ENCODE assay signal across 1 cellular context in the genomic region with DNA sequence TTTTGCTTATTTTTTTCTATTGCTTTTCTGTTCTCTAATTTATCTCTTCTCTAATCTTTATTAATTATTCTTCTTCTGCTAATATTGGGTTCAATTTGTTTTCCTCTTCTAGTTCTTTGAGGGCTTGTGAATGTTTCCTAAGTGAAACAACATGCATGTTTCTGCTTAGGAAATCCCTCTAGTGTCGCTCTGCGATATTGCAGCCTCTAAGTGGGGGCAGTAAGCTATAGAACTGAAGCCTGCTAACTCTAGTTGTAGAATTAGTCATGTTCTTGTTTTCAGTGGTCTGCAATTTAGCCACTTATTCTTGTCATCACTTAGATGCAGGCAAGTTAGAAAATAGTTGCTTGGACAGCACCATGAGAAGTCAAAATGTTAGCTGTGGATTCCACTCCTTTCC.
TF ChIP-seq lines count a peak whose summit lies in the region.

No MANE protein-coding gene starts in this region.

TF ChIP-seq in GM23338, 12 proteins besides CTCF, POLR2A, EP300 and RAD21 (continued from another document):
- no peak for TF ChIP-seq REST (IDR thresholded peaks at IDR 0.05; ENCODE audit: unreplicated experiment)
- no peak for TF ChIP-seq NANOG (IDR thresholded peaks at IDR 0.05; ENCODE audit: borderline replicate concordance)
- TF ChIP-seq ZNF114 (CRISPR knock-in tag; IDR thresholded peaks at IDR 0.05): no peak
- no peak for TF ChIP-seq ZNF331 (CRISPR knock-in tag; IDR thresholded peaks at IDR 0.05; ENCODE audit: low read depth)
- TF ChIP-seq STAT1 (IDR thresholded peaks at IDR 0.05; ENCODE audit: unreplicated experiment): no peak
- TF ChIP-seq CREB1 (CRISPR knock-in tag; IDR thresholded peaks at IDR 0.05; ENCODE audit: low read depth): no peak
- TF ChIP-seq JUNB (IDR thresholded peaks at IDR 0.05; ENCODE audit: unreplicated experiment): no peak
- no peak for TF ChIP-seq EZH2phosphoT487 (IDR thresholded peaks at IDR 0.05; ENCODE audit: unreplicated experiment)
- TF ChIP-seq, protein P1, sequence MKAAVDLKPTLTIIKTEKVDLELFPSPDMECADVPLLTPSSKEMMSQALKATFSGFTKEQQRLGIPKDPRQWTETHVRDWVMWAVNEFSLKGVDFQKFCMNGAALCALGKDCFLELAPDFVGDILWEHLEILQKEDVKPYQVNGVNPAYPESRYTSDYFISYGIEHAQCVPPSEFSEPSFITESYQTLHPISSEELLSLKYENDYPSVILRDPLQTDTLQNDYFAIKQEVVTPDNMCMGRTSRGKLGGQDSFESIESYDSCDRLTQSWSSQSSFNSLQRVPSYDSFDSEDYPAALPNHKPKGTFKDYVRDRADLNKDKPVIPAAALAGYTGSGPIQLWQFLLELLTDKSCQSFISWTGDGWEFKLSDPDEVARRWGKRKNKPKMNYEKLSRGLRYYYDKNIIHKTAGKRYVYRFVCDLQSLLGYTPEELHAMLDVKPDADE (IDR thresholded peaks at IDR 0.05): no peak
- TF ChIP-seq EZH2 (IDR thresholded peaks at IDR 0.05; ENCODE audit: low read depth, unreplicated experiment): no peak
TF ChIP-seq in GM23338: peak in this region for 0.
